Comparison of ENCODE assay signal across 8 cellular contexts in genomic region chr4:98659741-98660507, GRCh38. TPM values are rescaled to one million over a fixed set of nuclear protein-coding genes. Genes with fewer than 3 reads are reported as not detected.
DNase-seq lines count a peak whose midpoint lies in the region; ATAC-seq and TF ChIP-seq lines count a peak whose summit lies in the region.

No MANE protein-coding gene starts in this region.

- DNase-seq in Right ventricle myocardium superior (no peak), right cardiac atrium (no peak), inferior parietal cortex (ENCODE audit: extremely low spot score) (peak; percentile 25), type B pancreatic cell (ENCODE audit: extremely low spot score, unreplicated experiment) (no peak), NCI-H2171 (lab: John Stamatoyannopoulos, UW) (no peak)
- DNase-seq in activated naive CD8-positive, alpha-beta T cell treated with anti-CD3 and anti-CD28 coated beads, Interleukin-2, amount 10 ng/mL, durations not matched to agents 7 days and 5 days, result no peak
- no peak for DNase-seq in stimulated activated naive CD4-positive, alpha-beta T cell treated with Interleukin-2 at 50 U/mL for 16 hours (lab: John Stamatoyannopoulos, UW)

- H3K9me3 Mint-ChIP-seq in activated naive CD8-positive, alpha-beta T cell treated with anti-CD3 and anti-CD28 coated beads, Interleukin-2, amount 10 ng/mL, durations not matched to agents 7 days and 5 days, result no peaks in the 10 kb centered on the region
- H3K9me3 Mint-ChIP-seq in type B pancreatic cell, result no peaks in the 10 kb centered on the region

- H3K27me3 ChIP-seq in right cardiac atrium (ENCODE audit: control insufficient read depth, insufficient read depth), result no peaks in the 10 kb centered on the region

- POLR2A ChIA-PET in activated naive CD8-positive, alpha-beta T cell treated with anti-CD3 and anti-CD28 coated beads, Interleukin-2, amount 10 ng/mL, durations not matched to agents 7 days and 5 days (lab: Charles Lee), result no interaction called here

- H3K4me3 ChIP-seq in right cardiac atrium (ENCODE audit: low read length), result no peak overlapping the region

- H3K4me1 ChIP-seq in right cardiac atrium (ENCODE audit: control insufficient read depth, insufficient read depth, low read length), result no peaks in the 10 kb centered on the region

- peak overlapping the region; percentile 80 for H3K4me3 Mint-ChIP-seq in activated naive CD8-positive, alpha-beta T cell treated with anti-CD3 and anti-CD28 coated beads, Interleukin-2, amount 10 ng/mL, durations not matched to agents 7 days and 5 days
- H3K4me3 Mint-ChIP-seq in type B pancreatic cell, result peak overlapping the region; percentile 93

- H3K9me3 ChIP-seq in right cardiac atrium (ENCODE audit: control insufficient read depth, low read length), result no peaks in the 10 kb centered on the region

- ATAC-seq in Right ventricle myocardium superior (ENCODE audit: poor library complexity), result peak; percentile 61
- no peak for ATAC-seq in right cardiac atrium
- no peak for ATAC-seq in activated naive CD8-positive, alpha-beta T cell treated with anti-CD3 and anti-CD28 coated beads, Interleukin-2, amount 10 ng/mL, durations not matched to agents 7 days and 5 days (ENCODE audit: low read depth)
- ATAC-seq in GM21390 (IDR thresholded peaks at IDR 0.05; ENCODE audit: unreplicated experiment), result no peak

- peaks cover 9% of the 10 kb centered on the region for H3K36me3 Mint-ChIP-seq in activated naive CD8-positive, alpha-beta T cell treated with anti-CD3 and anti-CD28 coated beads, Interleukin-2, amount 10 ng/mL, durations not matched to agents 7 days and 5 days
- H3K36me3 Mint-ChIP-seq in type B pancreatic cell, result no peaks in the 10 kb centered on the region

- intact Hi-C loops in Right ventricle myocardium superior (cut with DNase I), result no loop called here
- intact Hi-C loops in right cardiac atrium (cut with DNase I), result no loop called here

- H3K27ac ChIP-seq in right cardiac atrium (ENCODE audit: low read length), result no peak overlapping the region

- no peak for TF ChIP-seq CTCF in type B pancreatic cell (conservative IDR thresholded peaks at IDR 0.05)

- no peak overlapping the region for H3K27ac Mint-ChIP-seq in activated naive CD8-positive, alpha-beta T cell treated with anti-CD3 and anti-CD28 coated beads, Interleukin-2, amount 10 ng/mL, durations not matched to agents 7 days and 5 days
- peak overlapping the region; percentile 35 for H3K27ac Mint-ChIP-seq in type B pancreatic cell

- peaks cover 72% of the 10 kb centered on the region for H3K4me1 Mint-ChIP-seq in activated naive CD8-positive, alpha-beta T cell treated with anti-CD3 and anti-CD28 coated beads, Interleukin-2, amount 10 ng/mL, durations not matched to agents 7 days and 5 days
- peaks cover 38% of the 10 kb centered on the region for H3K4me1 Mint-ChIP-seq in type B pancreatic cell (ENCODE audit: unreplicated experiment)

- H3K27me3 Mint-ChIP-seq in activated naive CD8-positive, alpha-beta T cell treated with anti-CD3 and anti-CD28 coated beads, Interleukin-2, amount 10 ng/mL, durations not matched to agents 7 days and 5 days, result no peaks in the 10 kb centered on the region
- peaks cover 41% of the 10 kb centered on the region for H3K27me3 Mint-ChIP-seq in type B pancreatic cell

- WGBS in right cardiac atrium, result 68% methylated on average over 8 of the region's 8 CpGs

RNA-seq across cellular contexts. Expression of gene TSPAN5, which starts 1.5 kb away (rescaled TPM):
- total RNA-seq in Right ventricle myocardium superior (1.6 TPM), right cardiac atrium (1 to 10 TPM; 1.5 to 2.5 (median 2.1) TPM), type B pancreatic cell (ENCODE audit: low replicate concordance) (26.9 and 33.8 TPM in 2 replicates)
- 1.2 TPM for polyA plus RNA-seq in right cardiac atrium
- total RNA-seq in activated naive CD8-positive, alpha-beta T cell treated with anti-CD3 and anti-CD28 coated beads, Interleukin-2, amount 10 ng/mL, durations not matched to agents 7 days and 5 days, result 10 to 100 TPM; 19.8 to 21.4 TPM
